In the genomic region with DNA sequence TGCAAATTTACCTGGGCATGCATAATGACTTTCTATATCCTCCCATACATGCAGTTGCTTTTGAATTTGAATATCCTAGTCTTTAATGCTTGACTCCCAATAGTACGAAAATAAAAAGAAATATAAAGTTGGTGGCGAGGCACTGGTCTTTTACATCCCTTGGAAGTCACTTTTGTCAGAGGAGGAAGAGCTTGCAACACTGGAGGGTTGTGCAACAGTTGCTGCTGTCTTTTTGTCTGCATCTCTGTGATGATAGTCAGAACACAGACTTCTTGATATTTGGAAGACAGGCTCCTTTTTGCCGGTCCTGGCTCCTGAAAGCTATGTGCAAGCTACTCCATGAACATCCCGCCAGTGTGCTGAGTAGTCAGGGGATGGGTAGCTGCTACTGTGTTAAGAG, we compare ENCODE assay signal across 29 cellular contexts. TPM values are rescaled to one million over a fixed set of nuclear protein-coding genes. Genes with fewer than 3 reads are reported as not detected.
"Had no signal": no experiment of that assay in that cellular context is flagged by ENCODE, and none has a peak within 500 bp of the region (broad histone marks: within the 10 kb centered on the region; RNA-seq: fewer than 3 reads in every experiment).

No MANE protein-coding gene starts in this region.

- H3K4me1 ChIP-seq: foreskin keratinocyte, gastrocnemius medialis had no signal

- H3K27me3 ChIP-seq: brain microvascular endothelial cell, dorsolateral prefrontal cortex, esophagus muscularis mucosa, foreskin keratinocyte, gastrocnemius medialis, heart left ventricle had no signal

- FAIRE-seq: bronchial epithelial cell had no signal

- H3K4me3 ChIP-seq: coronary artery, dorsolateral prefrontal cortex, esophagus muscularis mucosa, gastrocnemius medialis, heart left ventricle had no signal

- H3K9me3 ChIP-seq: gastrocnemius medialis had no signal

- DNase-seq: activated CD4-positive, alpha-beta memory T cell treated with anti-CD3 and anti-CD28 coated beads, Interleukin-2, amount 10 ng/mL, durations not matched to agents 7 days and 5 days; activated CD4-positive, alpha-beta T cell treated with anti-CD3 and anti-CD28 coated beads for 4 hours; activated CD4-positive, alpha-beta T cell treated with anti-CD3 and anti-CD28 coated beads, Interleukin-2, amount 10 ng/mL, durations not matched to agents 7 days and 5 days; activated CD4-positive, alpha-beta T cell treated with anti-CD3 and anti-CD28 coated beads, Interleukin-2, amount 50 U/mL, for 4 hours; activated CD4-positive, CD25-positive, alpha-beta regulatory T cell; activated CD4-positive, CD25-positive, alpha-beta regulatory T cell treated with anti-CD3 and anti-CD28 coated beads, Interleukin-2, amount 50 U/mL, for 72 hours; activated CD8-positive, alpha-beta memory T cell treated with anti-CD3 and anti-CD28 coated beads, Interleukin-2, amount 50 U/mL, for 48 hours; activated gamma-delta T cell; activated naive CD4-positive, alpha-beta T cell; activated naive CD4-positive, alpha-beta T cell treated with anti-CD3 and anti-CD28 coated beads, Interleukin-2, amount 10 ng/mL, durations not matched to agents 7 days and 5 days; activated naive CD8-positive, alpha-beta T cell treated with anti-CD3 and anti-CD28 coated beads, Interleukin-2, amount 10 ng/mL, durations not matched to agents 7 days and 5 days; activated T-cell treated with anti-CD3 and anti-CD28 coated beads for 4 hours; activated T-cell treated with anti-CD3 and anti-CD28 coated beads, Interleukin-2, amount 50 U/mL, for 24 hours; activated T-cell treated with anti-CD3 and anti-CD28 coated beads, Interleukin-2, amount 50 U/mL, for 72 hours; amniotic stem cell; anterior cingulate cortex; brain microvascular endothelial cell; dorsolateral prefrontal cortex; effector memory CD8-positive, alpha-beta T cell; erythroblast; foreskin keratinocyte; gastrocnemius medialis; glutamatergic neuron; heart left ventricle; T-helper 2 cell had no signal

- H3K27ac ChIP-seq: brain microvascular endothelial cell, coronary artery, dorsolateral prefrontal cortex, esophagus muscularis mucosa, foreskin keratinocyte, gastrocnemius medialis, heart left ventricle had no signal

- ATAC-seq: activated naive CD4-positive, alpha-beta T cell treated with anti-CD3 and anti-CD28 coated beads, Interleukin-2, amount 50 U/mL, for 72 hours; activated T-cell treated with anti-CD3 and anti-CD28 coated beads, Interleukin-2, amount 50 U/mL, for 72 hours; effector memory CD8-positive, alpha-beta T cell; foreskin keratinocyte; gastrocnemius medialis; heart left ventricle had no signal

- H3K36me3 ChIP-seq: brain microvascular endothelial cell, esophagus muscularis mucosa, gastrocnemius medialis, heart left ventricle had no signal

RNA-seq across cellular contexts. Expression of gene SGCD, which starts 16.8 kb away (rescaled TPM):
- total RNA-seq: activated CD4-positive, alpha-beta memory T cell treated with anti-CD3 and anti-CD28 coated beads, Interleukin-2, amount 10 ng/mL, durations not matched to agents 7 days and 5 days; activated CD4-positive, alpha-beta T cell treated with anti-CD3 and anti-CD28 coated beads, Interleukin-2, amount 10 ng/mL, durations not matched to agents 7 days and 5 days; foreskin keratinocyte had no signal
- polyA plus RNA-seq: foreskin keratinocyte had no signal
